In the genomic region with DNA sequence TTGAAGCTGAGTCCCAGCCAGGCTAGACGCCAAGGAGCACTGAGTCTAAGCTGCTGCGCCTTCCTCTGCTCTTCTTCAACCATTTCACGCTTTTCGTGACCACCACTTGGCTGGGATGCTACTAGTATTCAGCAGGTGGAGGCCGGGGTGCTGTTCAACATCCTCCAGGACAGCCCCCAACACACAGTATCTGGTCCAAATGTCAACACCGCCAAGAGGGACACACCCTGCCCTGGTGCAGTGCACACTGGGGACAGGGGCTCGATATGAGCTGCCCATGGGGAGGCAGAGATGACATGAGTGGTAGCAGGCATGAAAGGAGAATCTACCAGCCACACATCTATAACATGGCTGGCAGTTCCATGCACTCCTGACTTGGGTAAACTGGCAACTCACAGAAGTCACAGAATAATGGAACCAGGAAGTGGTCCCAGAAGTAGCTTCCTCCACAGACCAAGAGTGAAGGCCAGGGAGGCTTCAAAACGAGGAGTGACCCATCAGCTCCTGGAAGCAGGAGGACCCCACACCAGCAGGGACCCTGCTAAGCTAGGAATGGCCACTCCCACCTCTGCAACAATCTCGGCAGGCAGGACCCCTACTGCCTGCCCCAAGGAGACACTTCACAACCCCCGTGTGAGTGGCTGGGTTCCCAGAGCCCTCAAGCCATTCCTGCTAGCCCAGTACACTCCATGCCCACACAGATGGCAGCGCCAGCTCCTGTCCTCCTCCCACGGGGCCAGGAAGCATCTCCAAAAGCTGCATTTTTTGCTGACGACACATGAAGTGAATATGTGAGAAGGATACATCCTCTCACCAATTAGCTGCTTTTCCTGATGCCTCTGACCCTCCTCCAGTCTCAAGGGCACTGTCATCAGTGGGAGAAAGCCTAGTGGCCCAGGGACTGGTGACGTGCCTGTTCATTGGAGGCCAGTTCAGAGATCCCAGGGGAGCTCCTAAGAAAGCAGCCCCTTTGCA, we compare ENCODE assay signal across 18 cellular contexts.
A peak's percentile ranks its signal among the peaks of the same experiment; 100 is the strongest.
DNase-seq lines count a peak whose midpoint lies in the region; ATAC-seq and TF ChIP-seq lines count a peak whose summit lies in the region.
"Had no signal": no experiment of that assay in that cellular context is flagged by ENCODE, and none has a peak within 500 bp of the region (broad histone marks: within the 10 kb centered on the region; RNA-seq: fewer than 3 reads in every experiment).

No MANE protein-coding gene starts in this region.

- H3K4me3 Mint-ChIP-seq in activated naive CD8-positive, alpha-beta T cell treated with anti-CD3 and anti-CD28 coated beads for 36 hours: no peak overlapping the region
- H3K4me3 Mint-ChIP-seq in activated naive CD8-positive, alpha-beta T cell treated with anti-CD3 and anti-CD28 coated beads, Interleukin-2, amount 50 U/mL, for 24 hours: no peak overlapping the region
- H3K4me3 Mint-ChIP-seq: activated CD4-positive, alpha-beta T cell treated with anti-CD3 and anti-CD28 coated beads for 36 hours; central memory CD8-positive, alpha-beta T cell; H9 had no signal

- TF ChIP-seq CTCF in foreskin fibroblast (IDR thresholded peaks at IDR 0.05; ENCODE audit: low read depth, low read length): no peak

- no peak overlapping the region for H3K4me3 ChIP-seq in foreskin fibroblast (ENCODE audit: low read depth in 1 of 2, low read length in 2 of 2)
- H3K4me3 ChIP-seq: gastrocnemius medialis, right atrium auricular region had no signal

- no peak for DNase-seq in activated naive CD8-positive, alpha-beta T cell treated with anti-CD3 and anti-CD28 coated beads for 36 hours
- no peak for DNase-seq in activated naive CD8-positive, alpha-beta T cell treated with anti-CD3 and anti-CD28 coated beads, Interleukin-2, amount 50 U/mL, for 24 hours
- DNase-seq in NCI-H226 (peak; percentile 11), foreskin fibroblast (peak; percentile 32 to 59), HPDE6-E6E7 (ENCODE audit: extremely low spot score) (no peak)
- DNase-seq in activated naive CD4-positive, alpha-beta T cell (lab: John Stamatoyannopoulos, UW): no peak
- DNase-seq in stimulated activated CD4-positive, alpha-beta T cell treated with anti-CD3 and anti-CD28 coated beads, Interleukin-4, amount 100 ng/mL, for 24 hours: no peak
- DNase-seq: activated CD4-positive, alpha-beta T cell treated with anti-CD3 and anti-CD28 coated beads for 36 hours; DMS153; H9; kidney glomerular epithelial cell; NCI-H1436; occipital lobe; SHP77 treated with DMSO at 0.1 percent for 48 hours had no signal

- H3K9me3 Mint-ChIP-seq in activated naive CD8-positive, alpha-beta T cell treated with anti-CD3 and anti-CD28 coated beads for 36 hours: no peaks in the 10 kb centered on the region
- no peaks in the 10 kb centered on the region for H3K9me3 Mint-ChIP-seq in activated naive CD8-positive, alpha-beta T cell treated with anti-CD3 and anti-CD28 coated beads, Interleukin-2, amount 50 U/mL, for 24 hours
- H3K9me3 Mint-ChIP-seq: central memory CD8-positive, alpha-beta T cell; H9 had no signal

- H3K27ac Mint-ChIP-seq in activated naive CD8-positive, alpha-beta T cell treated with anti-CD3 and anti-CD28 coated beads for 36 hours: peak overlapping the region; percentile 34
- H3K27ac Mint-ChIP-seq in activated naive CD8-positive, alpha-beta T cell treated with anti-CD3 and anti-CD28 coated beads, Interleukin-2, amount 50 U/mL, for 24 hours: no peak overlapping the region
- H3K27ac Mint-ChIP-seq: activated CD4-positive, alpha-beta T cell treated with anti-CD3 and anti-CD28 coated beads for 36 hours had no signal

- H3K36me3 Mint-ChIP-seq in activated naive CD8-positive, alpha-beta T cell treated with anti-CD3 and anti-CD28 coated beads for 36 hours: peaks cover 7% of the 10 kb centered on the region
- H3K36me3 Mint-ChIP-seq in activated naive CD8-positive, alpha-beta T cell treated with anti-CD3 and anti-CD28 coated beads, Interleukin-2, amount 50 U/mL, for 24 hours (ENCODE audit: low read depth): peaks cover 16% of the 10 kb centered on the region

- no peaks in the 10 kb centered on the region for H3K27me3 Mint-ChIP-seq in activated naive CD8-positive, alpha-beta T cell treated with anti-CD3 and anti-CD28 coated beads for 36 hours
- no peaks in the 10 kb centered on the region for H3K27me3 Mint-ChIP-seq in activated naive CD8-positive, alpha-beta T cell treated with anti-CD3 and anti-CD28 coated beads, Interleukin-2, amount 50 U/mL, for 24 hours
- H3K27me3 Mint-ChIP-seq: activated CD4-positive, alpha-beta T cell treated with anti-CD3 and anti-CD28 coated beads for 36 hours; central memory CD8-positive, alpha-beta T cell had no signal

- no peaks in the 10 kb centered on the region for H3K4me1 Mint-ChIP-seq in activated naive CD8-positive, alpha-beta T cell treated with anti-CD3 and anti-CD28 coated beads for 36 hours
- no peaks in the 10 kb centered on the region for H3K4me1 Mint-ChIP-seq in activated naive CD8-positive, alpha-beta T cell treated with anti-CD3 and anti-CD28 coated beads, Interleukin-2, amount 50 U/mL, for 24 hours
- H3K4me1 Mint-ChIP-seq: activated CD4-positive, alpha-beta T cell treated with anti-CD3 and anti-CD28 coated beads for 36 hours; central memory CD8-positive, alpha-beta T cell; H9 had no signal

- no peak for ATAC-seq in activated naive CD8-positive, alpha-beta T cell treated with anti-CD3 and anti-CD28 coated beads, Interleukin-2, amount 50 U/mL, for 24 hours
- no peak for ATAC-seq in GM18502 (IDR thresholded peaks at IDR 0.05; ENCODE audit: poor library complexity, unreplicated experiment)
- ATAC-seq: activated CD4-positive, alpha-beta T cell treated with anti-CD3 and anti-CD28 coated beads for 36 hours; gastrocnemius medialis had no signal

Comparison
In these comparisons a context has a peak if more than half of its experiments do, and no peak if none do; other contexts are left out.
1. DNase-seq: peak in NCI-H226 (single experiment) and foreskin fibroblast (2 of 2); none in activated naive CD8-positive, alpha-beta T cell treated with anti-CD3 and anti-CD28 coated beads for 36 hours (single experiment), activated naive CD8-positive, alpha-beta T cell treated with anti-CD3 and anti-CD28 coated beads, Interleukin-2, amount 50 U/mL, for 24 hours (single experiment), HPDE6-E6E7 (single experiment), activated naive CD4-positive, alpha-beta T cell (0 of 4) and stimulated activated CD4-positive, alpha-beta T cell treated with anti-CD3 and anti-CD28 coated beads, Interleukin-4, amount 100 ng/mL, for 24 hours (single experiment).